Comparison of ENCODE assay signal across 15 cellular contexts in the genomic region with DNA sequence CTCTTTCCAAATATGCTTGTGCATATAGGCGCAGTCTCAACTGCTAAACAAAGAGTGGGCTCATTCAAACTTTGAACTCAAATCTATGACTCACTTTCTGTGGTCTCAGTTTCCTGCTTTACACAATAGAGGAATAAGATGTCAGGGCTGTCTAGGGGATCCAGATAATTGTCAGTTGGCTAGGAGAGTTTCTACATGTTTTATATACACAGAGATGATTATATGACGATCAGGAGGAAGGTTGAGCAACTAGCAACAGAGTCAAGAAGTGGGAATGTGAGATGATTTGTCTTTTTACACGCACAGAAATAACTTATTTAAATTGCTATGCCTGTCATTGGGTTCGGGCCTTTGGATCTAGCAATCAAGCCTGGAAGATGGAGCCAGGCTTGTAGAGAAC.
DNase-seq lines count a peak whose midpoint lies in the region; FAIRE-seq and TF ChIP-seq lines count a peak whose summit lies in the region.
"Had no signal": no experiment of that assay in that cellular context is flagged by ENCODE, and none has a peak within 500 bp of the region (broad histone marks: within the 10 kb centered on the region; RNA-seq: fewer than 3 reads in every experiment).

No MANE protein-coding gene starts in this region.

- no peak overlapping the region for H3K14ac ChIP-seq in mesenchymal stem cell (ENCODE audit: low read length in 2 of 2)

- TF ChIP-seq CTCF in MM.1S (IDR thresholded peaks at IDR 0.05; ENCODE audit: low read length) (no peak), astrocyte (IDR thresholded peaks at IDR 0.05; ENCODE audit: insufficient read depth, low read depth, low read length) (no peak)

- H3K36me3 ChIP-seq in MM.1S (replicated peaks; ENCODE audit: insufficient read depth, low read length) (no peaks in the 10 kb centered on the region), astrocyte (ENCODE audit: insufficient read depth, low read length) (no peaks in the 10 kb centered on the region), mesenchymal stem cell (ENCODE audit: control insufficient read depth in 1 of 2, insufficient read depth in 2 of 2, low read depth in 1 of 2, low read length in 2 of 2) (no peaks in the 10 kb centered on the region)
- H3K36me3 ChIP-seq: gastroesophageal sphincter, upper lobe of left lung had no signal

- no peaks in the 10 kb centered on the region for H3K36me3 Mint-ChIP-seq in astrocyte (ENCODE audit: low read depth, unreplicated experiment)

- H3K4me3 ChIP-seq in MM.1S (ENCODE audit: low read length): no peak overlapping the region
- H3K4me3 ChIP-seq in astrocyte (ENCODE audit: insufficient read depth, low read depth, low read length): no peak overlapping the region
- no peak overlapping the region for H3K4me3 ChIP-seq in mesenchymal stem cell (ENCODE audit: insufficient read depth in 1 of 2, low read depth in 1 of 2, low read length in 2 of 2)
- H3K4me3 ChIP-seq: gastroesophageal sphincter, lung, upper lobe of left lung had no signal

- H3K4ac ChIP-seq in mesenchymal stem cell (ENCODE audit: low read depth in 1 of 2, low read length in 2 of 2): no peak overlapping the region

- no peak overlapping the region for H2BK12ac ChIP-seq in mesenchymal stem cell (ENCODE audit: low read length in 2 of 2)

- H2BK15ac ChIP-seq in mesenchymal stem cell (ENCODE audit: low read depth, poor library complexity, severe bottlenecking): no peak overlapping the region

- H3K23ac ChIP-seq in mesenchymal stem cell (ENCODE audit: low read length in 2 of 2): no peak overlapping the region

- 66% methylated on average over 4 of the region's 4 CpGs for WGBS in mesenchymal stem cell

- peak; percentile 26 for FAIRE-seq in astrocyte (lab: Jason Lieb, UNC)

- H3K27me3 ChIP-seq in MM.1S (replicated peaks; ENCODE audit: insufficient read depth, low read length): no peaks in the 10 kb centered on the region
- no peaks in the 10 kb centered on the region for H3K27me3 ChIP-seq in astrocyte (ENCODE audit: insufficient read depth, low read length)
- no peaks in the 10 kb centered on the region for H3K27me3 ChIP-seq in mesenchymal stem cell (ENCODE audit: control insufficient read depth in 1 of 2, insufficient read depth in 1 of 2, low read length in 2 of 2)
- H3K27me3 ChIP-seq: gastroesophageal sphincter, upper lobe of left lung had no signal

- no peak overlapping the region for H2AFZ ChIP-seq in MM.1S (ENCODE audit: low read length)
- H2AFZ ChIP-seq in astrocyte (ENCODE audit: low read depth, low read length): no peak overlapping the region
- no peak overlapping the region for H2AFZ ChIP-seq in mesenchymal stem cell (ENCODE audit: low read depth, low read length)

- H3K79me2 ChIP-seq in MM.1S (ENCODE audit: low read length) (no peaks in the 10 kb centered on the region), astrocyte (ENCODE audit: insufficient read depth, low read length) (no peaks in the 10 kb centered on the region)

- H2AK5ac ChIP-seq in mesenchymal stem cell (ENCODE audit: low read length, severe bottlenecking): no peak overlapping the region

- H3K4me2 ChIP-seq in MM.1S (ENCODE audit: low read depth, low read length) (no peak overlapping the region), astrocyte (ENCODE audit: low read length) (peak overlapping the region; percentile 32), mesenchymal stem cell (ENCODE audit: low read length, poor library complexity, severe bottlenecking) (no peak overlapping the region)

- H3K9me3 Mint-ChIP-seq in astrocyte (ENCODE audit: unreplicated experiment): no peaks in the 10 kb centered on the region

- H3K9me2 ChIP-seq in MM.1S (replicated peaks; ENCODE audit: insufficient read depth, low read length): no peaks in the 10 kb centered on the region

- H3K27me3 Mint-ChIP-seq in astrocyte (ENCODE audit: low read depth, unreplicated experiment): no peaks in the 10 kb centered on the region

- H3K18ac ChIP-seq in mesenchymal stem cell (ENCODE audit: low read depth in 1 of 2, low read length in 2 of 2): no peak overlapping the region

- peak; percentile 87 for DNase-seq in ELR (ENCODE audit: low read depth)
- peak; percentile 39 for DNase-seq in MM.1S
- peak; percentile 94 for DNase-seq in astrocyte (ENCODE audit: low read depth)
- peak; percentile 85 for DNase-seq in mesenchymal stem cell
- no peak for DNase-seq in NCI-H1092 treated with DMSO at 0.1 percent for 48 hours (lab: John Stamatoyannopoulos, UW)
- DNase-seq in NCI-H1105 (lab: John Stamatoyannopoulos, UW): no peak
- no peak for DNase-seq in NCI-H524 (lab: John Stamatoyannopoulos, UW)
- DNase-seq in occipital lobe (lab: John Stamatoyannopoulos, UW): no peak
- DNase-seq: aorta, NCI-H2227 treated with DMSO at 0.1 percent for 48 hours, retina, SW 1271 had no signal

- H3K79me1 ChIP-seq in mesenchymal stem cell (replicated peaks; ENCODE audit: low read length, poor library complexity, severe bottlenecking): no peaks in the 10 kb centered on the region

- no peak overlapping the region for H3K4me3 Mint-ChIP-seq in astrocyte (ENCODE audit: unreplicated experiment)

- H3K4me1 ChIP-seq in MM.1S (ENCODE audit: low read length) (no peaks in the 10 kb centered on the region), astrocyte (ENCODE audit: insufficient read depth, low read length) (peaks cover 12% of the 10 kb centered on the region), mesenchymal stem cell (ENCODE audit: control insufficient read depth, insufficient read depth, low read depth, low read length) (no peaks in the 10 kb centered on the region)
- H3K4me1 ChIP-seq: gastroesophageal sphincter, upper lobe of left lung had no signal

- H3K9me3 ChIP-seq in MM.1S (replicated peaks; ENCODE audit: insufficient read depth, low read length) (no peaks in the 10 kb centered on the region), astrocyte (ENCODE audit: insufficient read depth, low read depth, low read length) (no peaks in the 10 kb centered on the region), mesenchymal stem cell (ENCODE audit: control insufficient read depth, low read length) (no peaks in the 10 kb centered on the region)
- H3K9me3 ChIP-seq: gastroesophageal sphincter, upper lobe of left lung had no signal

- H3F3A ChIP-seq in MM.1S (ENCODE audit: insufficient read depth, low read length): no peaks in the 10 kb centered on the region

- peaks cover 43% of the 10 kb centered on the region for H3K4me1 Mint-ChIP-seq in astrocyte (ENCODE audit: low read depth, unreplicated experiment)

- no peak overlapping the region for H4K91ac ChIP-seq in mesenchymal stem cell (ENCODE audit: low read length)

- H2BK5ac ChIP-seq in mesenchymal stem cell (ENCODE audit: low read depth, low read length, poor library complexity, severe bottlenecking): no peak overlapping the region

- peak overlapping the region; percentile 35 for H3K27ac Mint-ChIP-seq in astrocyte (ENCODE audit: unreplicated experiment)

- H3K9ac ChIP-seq in MM.1S (ENCODE audit: low read length) (no peak overlapping the region), astrocyte (ENCODE audit: low read length) (no peak overlapping the region), mesenchymal stem cell (ENCODE audit: low read length) (no peak overlapping the region)

- no peak overlapping the region for H2BK120ac ChIP-seq in mesenchymal stem cell (ENCODE audit: low read depth, low read length)

- H3K27ac ChIP-seq in MM.1S (ENCODE audit: low read length) (no peak overlapping the region), astrocyte (ENCODE audit: low read depth, low read length) (peak overlapping the region; percentile 23), mesenchymal stem cell (ENCODE audit: low read length, poor library complexity, severe bottlenecking) (no peak overlapping the region)
- H3K27ac ChIP-seq: gastroesophageal sphincter, upper lobe of left lung had no signal

- H4K20me1 ChIP-seq in MM.1S (ENCODE audit: insufficient read depth, low read length) (no peaks in the 10 kb centered on the region), astrocyte (ENCODE audit: insufficient read depth, low read length) (no peaks in the 10 kb centered on the region)

- H4K8ac ChIP-seq in mesenchymal stem cell (ENCODE audit: low read length): no peak overlapping the region

Comparison
In these comparisons a context has a peak if more than half of its experiments do, and no peak if none do; other contexts are left out.
1. DNase-seq: peak in ELR (single experiment), MM.1S (single experiment), astrocyte (single experiment) and mesenchymal stem cell (single experiment); none in NCI-H1092 treated with DMSO at 0.1 percent for 48 hours (single experiment), NCI-H1105 (single experiment), NCI-H524 (0 of 2) and occipital lobe (single experiment).